ENCODE assay signal across 15 cellular contexts in genomic region chr14:32028599-32028998, GRCh38. TPM values are rescaled to one million over a fixed set of nuclear protein-coding genes. Genes with fewer than 3 reads are reported as not detected.
DNase-seq lines count a peak whose midpoint lies in the region; ATAC-seq and TF ChIP-seq lines count a peak whose summit lies in the region.
"Had no signal": no experiment of that assay in that cellular context is flagged by ENCODE, and none has a peak within 500 bp of the region (broad histone marks: within the 10 kb centered on the region; RNA-seq: fewer than 3 reads in every experiment).

No MANE protein-coding gene starts in this region.

- H3K27me3 Mint-ChIP-seq in activated B cell treated with CpG ODN at 0.5 μM for 24 hours, result no peaks in the 10 kb centered on the region

- H3K9me3 ChIP-seq in BLaER1, result no peaks in the 10 kb centered on the region
- H3K9me3 ChIP-seq: adrenal gland, upper lobe of right lung had no signal

- no peak overlapping the region for H3K9ac ChIP-seq in BLaER1

- H3K9me3 Mint-ChIP-seq in activated B cell treated with CpG ODN at 0.5 μM for 24 hours, result no peaks in the 10 kb centered on the region

- peak; percentile 47 for ATAC-seq in activated B cell treated with CpG ODN at 0.5 μM for 24 hours (ENCODE audit: low read depth)
- ATAC-seq in GM19452 (IDR thresholded peaks at IDR 0.05; ENCODE audit: unreplicated experiment), result no peak
- ATAC-seq: upper lobe of right lung had no signal

- no peaks in the 10 kb centered on the region for H3K36me3 ChIP-seq in BLaER1
- H3K36me3 ChIP-seq: adrenal gland, upper lobe of right lung had no signal

- TF ChIP-seq CTCF in activated B cell treated with CpG ODN at 0.5 μM for 24 hours (IDR thresholded peaks at IDR 0.05), result no peak

- no peaks in the 10 kb centered on the region for H4K20me1 ChIP-seq in BLaER1

- H3K4me1 Mint-ChIP-seq in activated B cell treated with CpG ODN at 0.5 μM for 24 hours, result peaks cover 11% of the 10 kb centered on the region

- H3K27ac Mint-ChIP-seq in activated B cell treated with CpG ODN at 0.5 μM for 24 hours, result no peak overlapping the region

- H3K27ac ChIP-seq in BLaER1, result peak overlapping the region; percentile 61
- H3K27ac ChIP-seq: adrenal gland, upper lobe of right lung had no signal

- DNase-seq in M059J (ENCODE audit: low read depth), result peak; percentile 83
- DNase-seq in activated B cell treated with CpG ODN at 0.5 μM for 24 hours, result no peak
- peak; percentile 42 for DNase-seq in iris pigment epithelial cell (ENCODE audit: low read depth)
- no peak for DNase-seq in NCI-H510A (lab: John Stamatoyannopoulos, UW)
- DNase-seq in NCI-H1417 treated with DMSO at 0.1 percent for 48 hours (lab: John Stamatoyannopoulos, UW), result no peak
- DNase-seq in NCI-H2029 treated with DMSO at 0.1 percent for 48 hours (lab: John Stamatoyannopoulos, UW), result no peak
- DNase-seq: activated CD4-positive, alpha-beta T cell treated with anti-CD3 and anti-CD28 coated beads for 4 hours; activated T-cell treated with anti-CD3 and anti-CD28 coated beads, Interleukin-2, amount 50 U/mL, for 1 hour; adrenal gland; NCI-H2029; stimulated activated CD4-positive, alpha-beta T cell treated with anti-CD3 and anti-CD28 coated beads, Interleukin-2, amount 100 ng/mL, for 48 hours; SW 1271; upper lobe of right lung had no signal

- no peak overlapping the region for H3K4me3 Mint-ChIP-seq in activated B cell treated with CpG ODN at 0.5 μM for 24 hours

- CTCF ChIA-PET in activated B cell treated with CpG ODN at 0.5 μM for 24 hours (lab: Charles Lee), result interaction anchor here (2.5 kb wide), 1 partner anchor 226 kb away, joined by 7 read pairs; no protein-coding TSS in a partner anchor

- H3K4me1 ChIP-seq in BLaER1, result peaks cover 18% of the 10 kb centered on the region
- H3K4me1 ChIP-seq: adrenal gland, upper lobe of right lung had no signal

- no peaks in the 10 kb centered on the region for H3K27me3 ChIP-seq in BLaER1
- H3K27me3 ChIP-seq: adrenal gland, upper lobe of right lung had no signal

- H3K4me2 ChIP-seq in BLaER1, result peak overlapping the region; percentile 71

- H3K36me3 Mint-ChIP-seq in activated B cell treated with CpG ODN at 0.5 μM for 24 hours (ENCODE audit: low read depth), result no peaks in the 10 kb centered on the region

- H3K4me3 ChIP-seq in BLaER1, result no peak overlapping the region
- H3K4me3 ChIP-seq: adrenal gland, upper lobe of right lung had no signal

- POLR2A ChIA-PET in activated B cell treated with CpG ODN at 0.5 μM for 24 hours (lab: Charles Lee), result no interaction called here

- intact Hi-C loops in activated B cell treated with CpG ODN at 0.5 μM for 24 hours (cut with micrococcal nuclease), result no loop called here

RNA-seq across cellular contexts. Expression of gene ARHGAP5, which starts 48.5 kb away (rescaled TPM):
- total RNA-seq in M059J (2014; rRNA removed; shearing (Covaris generic)), result 52.5 and 75.3 TPM in 2 replicates
- total RNA-seq in activated B cell treated with CpG ODN at 0.5 μM for 24 hours, result 51.6 and 54.4 TPM in 2 replicates

Comparison
In these comparisons a context has a peak if more than half of its experiments do, and no peak if none do; other contexts are left out.
1. DNase-seq: peak in M059J (single experiment) and iris pigment epithelial cell (single experiment); none in activated B cell treated with CpG ODN at 0.5 μM for 24 hours (single experiment), NCI-H510A (single experiment), NCI-H1417 treated with DMSO at 0.1 percent for 48 hours (single experiment) and NCI-H2029 treated with DMSO at 0.1 percent for 48 hours (single experiment).